Comparison of ENCODE assay signal across 27 cellular contexts in the genomic region with DNA sequence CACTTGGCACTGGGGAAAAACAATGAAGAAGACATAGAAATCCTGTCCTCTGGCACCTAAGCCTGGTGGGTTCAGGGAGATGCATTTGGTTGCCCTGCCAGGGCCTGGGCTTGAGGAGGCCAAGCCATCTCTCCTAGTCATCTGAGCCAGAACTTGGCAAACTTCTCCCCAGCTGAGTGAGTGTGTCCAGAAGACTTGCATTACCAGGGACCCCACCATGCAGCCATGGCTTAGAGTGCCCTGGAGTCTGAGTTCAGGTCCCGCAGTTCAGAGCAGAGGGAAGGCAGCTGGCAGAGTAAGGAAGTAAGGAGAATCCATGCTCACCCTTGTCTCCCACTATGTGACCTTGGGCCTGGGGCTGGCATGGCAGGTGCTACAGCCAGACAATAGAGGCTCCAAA. TPM values are rescaled to one million over a fixed set of nuclear protein-coding genes. Genes with fewer than 3 reads are reported as not detected.
"Had no signal": no experiment of that assay in that cellular context is flagged by ENCODE, and none has a peak within 500 bp of the region (broad histone marks: within the 10 kb centered on the region; RNA-seq: fewer than 3 reads in every experiment).

No MANE protein-coding gene starts in this region.

- H3K27me3 ChIP-seq: brain microvascular endothelial cell, cardiac muscle cell, MG63 had no signal

- H3K27me3 Mint-ChIP-seq: activated CD4-positive, alpha-beta T cell treated with anti-CD3 and anti-CD28 coated beads, Interleukin-2, amount 10 ng/mL, durations not matched to agents 24 days and 14 days; activated naive CD8-positive, alpha-beta T cell treated with anti-CD3 and anti-CD28 coated beads for 36 hours had no signal

- H3K4me3 ChIP-seq: cardiac muscle cell, MG63 had no signal

- H3K4me3 Mint-ChIP-seq: activated CD4-positive, alpha-beta T cell treated with anti-CD3 and anti-CD28 coated beads, Interleukin-2, amount 10 ng/mL, durations not matched to agents 24 days and 14 days; activated naive CD4-positive, alpha-beta T cell treated with anti-CD3 and anti-CD28 coated beads for 36 hours; activated naive CD8-positive, alpha-beta T cell treated with anti-CD3 and anti-CD28 coated beads for 36 hours; activated T-cell treated with anti-CD3 and anti-CD28 coated beads, Interleukin-2, amount 50 U/mL, for 72 hours; T-helper 1 cell treated with Interleukin-12 subunit alpha and Interleukin-12 subunit beta and Interleukin-4 antibody, amounts not matched to agents 30 μg/mL and 1 μg/mL, for 36 hours; WTC11 had no signal

- H3K9me3 ChIP-seq: MG63 had no signal

- H3K36me3 ChIP-seq: brain microvascular endothelial cell, cardiac muscle cell, MG63 had no signal

- H3K4me2 ChIP-seq: KMS-11 had no signal

- H3K9ac ChIP-seq: KMS-11 had no signal

- H3K27ac Mint-ChIP-seq: activated CD4-positive, alpha-beta T cell treated with anti-CD3 and anti-CD28 coated beads, Interleukin-2, amount 10 ng/mL, durations not matched to agents 24 days and 14 days; activated naive CD4-positive, alpha-beta T cell treated with anti-CD3 and anti-CD28 coated beads for 36 hours; activated naive CD8-positive, alpha-beta T cell treated with anti-CD3 and anti-CD28 coated beads for 36 hours; activated T-cell treated with anti-CD3 and anti-CD28 coated beads, Interleukin-2, amount 50 U/mL, for 72 hours; T-helper 1 cell treated with Interleukin-12 subunit alpha and Interleukin-12 subunit beta and Interleukin-4 antibody, amounts not matched to agents 30 μg/mL and 1 μg/mL, for 36 hours; WTC11 had no signal

- H3K36me3 Mint-ChIP-seq: activated naive CD8-positive, alpha-beta T cell treated with anti-CD3 and anti-CD28 coated beads for 36 hours had no signal

- H3K9me3 Mint-ChIP-seq: activated CD4-positive, alpha-beta T cell treated with anti-CD3 and anti-CD28 coated beads, Interleukin-2, amount 10 ng/mL, durations not matched to agents 24 days and 14 days; activated naive CD4-positive, alpha-beta T cell treated with anti-CD3 and anti-CD28 coated beads for 36 hours; activated naive CD8-positive, alpha-beta T cell treated with anti-CD3 and anti-CD28 coated beads for 36 hours; activated T-cell treated with anti-CD3 and anti-CD28 coated beads, Interleukin-2, amount 50 U/mL, for 72 hours; T-helper 1 cell treated with Interleukin-12 subunit alpha and Interleukin-12 subunit beta and Interleukin-4 antibody, amounts not matched to agents 30 μg/mL and 1 μg/mL, for 36 hours had no signal

- H3K4me1 Mint-ChIP-seq: activated CD4-positive, alpha-beta T cell treated with anti-CD3 and anti-CD28 coated beads, Interleukin-2, amount 10 ng/mL, durations not matched to agents 24 days and 14 days; activated naive CD8-positive, alpha-beta T cell treated with anti-CD3 and anti-CD28 coated beads for 36 hours; WTC11 had no signal

- H3K27ac ChIP-seq: brain microvascular endothelial cell, cardiac muscle cell, KMS-11 had no signal

- DNase-seq: activated CD4-positive, alpha-beta T cell treated with anti-CD3 and anti-CD28 coated beads for 1 hour; activated CD4-positive, alpha-beta T cell treated with anti-CD3 and anti-CD28 coated beads, Interleukin-2, amount 10 ng/mL, durations not matched to agents 24 days and 14 days; activated CD4-positive, alpha-beta T cell treated with anti-CD3 and anti-CD28 coated beads, Interleukin-2, amount 50 U/mL, for 48 hours; activated CD8-positive, alpha-beta memory T cell treated with anti-CD3 and anti-CD28 coated beads for 24 hours; activated naive CD4-positive, alpha-beta T cell treated with anti-CD3 and anti-CD28 coated beads for 36 hours; activated naive CD8-positive, alpha-beta T cell treated with anti-CD3 and anti-CD28 coated beads for 36 hours; activated T-cell treated with anti-CD3 and anti-CD28 coated beads for 4 hours; activated T-cell treated with anti-CD3 and anti-CD28 coated beads, Interleukin-2, amount 50 U/mL, for 72 hours; brain microvascular endothelial cell; MG63; MV-4-11; NCI-H1105; NCI-H1436; NCI-H1694 treated with DMSO at 0.1 percent for 48 hours; NCI-H2029 treated with DMSO at 0.1 percent for 48 hours; NCI-H345; NCI-H510A; NCI-H526 treated with DMSO at 0.1 percent for 48 hours; NCI-H82; RPMI8226; SHP77 had no signal

RNA-seq across cellular contexts. Expression of gene FCN1, which starts 37.4 kb away (rescaled TPM):
- total RNA-seq: activated CD4-positive, alpha-beta T cell treated with anti-CD3 and anti-CD28 coated beads, Interleukin-2, amount 10 ng/mL, durations not matched to agents 24 days and 14 days; activated naive CD4-positive, alpha-beta T cell treated with anti-CD3 and anti-CD28 coated beads for 36 hours; activated naive CD8-positive, alpha-beta T cell treated with anti-CD3 and anti-CD28 coated beads for 36 hours; activated T-cell treated with anti-CD3 and anti-CD28 coated beads, Interleukin-2, amount 50 U/mL, for 72 hours; cardiac muscle cell; HepG2; SK-MEL-5; WTC11 had no signal
- polyA plus RNA-seq: cardiac muscle cell, HepG2 had no signal
